17 cellular contexts compared by ENCODE assay signal in genomic region chr6:142306736-142307135, GRCh38. TPM values are rescaled to one million over a fixed set of nuclear protein-coding genes. Genes with fewer than 3 reads are reported as not detected.
"Had no signal": no experiment of that assay in that cellular context is flagged by ENCODE, and none has a peak within 500 bp of the region (broad histone marks: within the 10 kb centered on the region; RNA-seq: fewer than 3 reads in every experiment).

No MANE protein-coding gene starts in this region.

- H3K27me3 ChIP-seq: body of pancreas, upper lobe of left lung had no signal

- H3K4me3 Mint-ChIP-seq: activated CD4-positive, alpha-beta memory T cell treated with anti-CD3 and anti-CD28 coated beads, Interleukin-2, amount 10 ng/mL, durations not matched to agents 7 days and 5 days; activated naive CD4-positive, alpha-beta T cell treated with anti-CD3 and anti-CD28 coated beads, Interleukin-2, amount 50 U/mL, for 24 hours; activated T-cell treated with anti-CD3 and anti-CD28 coated beads, Interleukin-2, amount 50 U/mL, for 4 hours; nephron progenitor cell; stimulated activated naive CD8-positive, alpha-beta T cell treated with anti-CD3 and anti-CD28 coated beads, Interleukin-15, amount 100 ng/mL, for 72 hours had no signal

- H3K27ac ChIP-seq: adrenal gland, body of pancreas, esophagus muscularis mucosa had no signal

- ATAC-seq: activated T-cell treated with anti-CD3 and anti-CD28 coated beads, Interleukin-2, amount 50 U/mL, for 4 hours; body of pancreas; sciatic nerve; stimulated activated naive CD8-positive, alpha-beta T cell treated with anti-CD3 and anti-CD28 coated beads, Interleukin-15, amount 100 ng/mL, for 72 hours had no signal

- H3K36me3 ChIP-seq: adrenal gland, esophagus muscularis mucosa, upper lobe of left lung had no signal

- FAIRE-seq: colon had no signal

- DNase-seq: activated CD4-positive, alpha-beta memory T cell treated with anti-CD3 and anti-CD28 coated beads, Interleukin-2, amount 10 ng/mL, durations not matched to agents 7 days and 5 days; activated CD4-positive, alpha-beta T cell treated with anti-CD3 and anti-CD28 coated beads for 1 hour; activated effector memory CD4-positive, alpha-beta T cell treated with anti-CD3 and anti-CD28 coated beads, Interleukin-2, amount 50 U/mL, for 16 hours; activated T-cell treated with anti-CD3 and anti-CD28 coated beads, Interleukin-2, amount 50 U/mL, for 4 hours; adrenal gland; body of pancreas; caudate nucleus; glutamatergic neuron; nephron progenitor cell; stimulated activated naive CD8-positive, alpha-beta T cell treated with anti-CD3 and anti-CD28 coated beads, Interleukin-15, amount 100 ng/mL, for 72 hours; T-helper 1 cell; T1000; upper lobe of left lung had no signal

- H3K4me3 ChIP-seq: adrenal gland, body of pancreas, esophagus muscularis mucosa, upper lobe of left lung had no signal

- H3K36me3 Mint-ChIP-seq: activated naive CD4-positive, alpha-beta T cell treated with anti-CD3 and anti-CD28 coated beads, Interleukin-2, amount 50 U/mL, for 24 hours had no signal

- H3K4me1 ChIP-seq: adrenal gland, body of pancreas had no signal

- H3K4me1 Mint-ChIP-seq: nephron progenitor cell had no signal

- H3K9me3 Mint-ChIP-seq: activated CD4-positive, alpha-beta memory T cell treated with anti-CD3 and anti-CD28 coated beads, Interleukin-2, amount 10 ng/mL, durations not matched to agents 7 days and 5 days; activated naive CD4-positive, alpha-beta T cell treated with anti-CD3 and anti-CD28 coated beads, Interleukin-2, amount 50 U/mL, for 24 hours; activated T-cell treated with anti-CD3 and anti-CD28 coated beads, Interleukin-2, amount 50 U/mL, for 4 hours; nephron progenitor cell; stimulated activated naive CD8-positive, alpha-beta T cell treated with anti-CD3 and anti-CD28 coated beads, Interleukin-15, amount 100 ng/mL, for 72 hours had no signal

- H3K9me3 ChIP-seq: body of pancreas, esophagus muscularis mucosa, upper lobe of left lung had no signal

- H3K27ac Mint-ChIP-seq: activated CD4-positive, alpha-beta memory T cell treated with anti-CD3 and anti-CD28 coated beads, Interleukin-2, amount 10 ng/mL, durations not matched to agents 7 days and 5 days; activated naive CD4-positive, alpha-beta T cell treated with anti-CD3 and anti-CD28 coated beads, Interleukin-2, amount 50 U/mL, for 24 hours; nephron progenitor cell; stimulated activated naive CD8-positive, alpha-beta T cell treated with anti-CD3 and anti-CD28 coated beads, Interleukin-15, amount 100 ng/mL, for 72 hours had no signal

RNA-seq across cellular contexts. Expression of gene ADGRG6, which starts 4.9 kb away (rescaled TPM):
- total RNA-seq: activated CD4-positive, alpha-beta memory T cell treated with anti-CD3 and anti-CD28 coated beads, Interleukin-2, amount 10 ng/mL, durations not matched to agents 7 days and 5 days had no signal
